Comparison of ENCODE assay signal across 1 cellular context in the genomic region with DNA sequence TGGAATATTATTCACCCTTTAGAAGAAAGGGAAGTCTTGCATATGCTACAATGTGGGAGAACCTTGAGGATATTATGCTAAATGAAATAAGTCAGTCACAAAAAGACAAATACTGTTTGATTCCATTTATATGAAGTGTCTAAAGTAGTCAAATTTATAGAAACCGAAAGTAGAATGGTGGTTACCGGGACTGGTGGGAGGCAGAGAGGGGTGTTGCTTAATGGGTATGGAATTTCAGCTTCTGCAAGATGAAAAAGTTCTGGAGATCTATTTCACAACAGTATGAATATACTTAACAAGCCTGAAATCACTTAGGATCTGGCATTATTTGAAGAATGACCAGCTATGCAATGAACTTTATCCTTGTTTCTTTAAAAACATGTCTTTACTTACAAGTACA.
TF ChIP-seq lines count a peak whose summit lies in the region.

No MANE protein-coding gene starts in this region.

TF ChIP-seq in GM23338, 12 proteins besides CTCF, POLR2A, EP300 and RAD21 (continued from another document):
- no peak for TF ChIP-seq ZNF462 (CRISPR knock-in tag; IDR thresholded peaks at IDR 0.05)
- no peak for TF ChIP-seq NANOG (IDR thresholded peaks at IDR 0.05; ENCODE audit: borderline replicate concordance)
- TF ChIP-seq, protein P1, sequence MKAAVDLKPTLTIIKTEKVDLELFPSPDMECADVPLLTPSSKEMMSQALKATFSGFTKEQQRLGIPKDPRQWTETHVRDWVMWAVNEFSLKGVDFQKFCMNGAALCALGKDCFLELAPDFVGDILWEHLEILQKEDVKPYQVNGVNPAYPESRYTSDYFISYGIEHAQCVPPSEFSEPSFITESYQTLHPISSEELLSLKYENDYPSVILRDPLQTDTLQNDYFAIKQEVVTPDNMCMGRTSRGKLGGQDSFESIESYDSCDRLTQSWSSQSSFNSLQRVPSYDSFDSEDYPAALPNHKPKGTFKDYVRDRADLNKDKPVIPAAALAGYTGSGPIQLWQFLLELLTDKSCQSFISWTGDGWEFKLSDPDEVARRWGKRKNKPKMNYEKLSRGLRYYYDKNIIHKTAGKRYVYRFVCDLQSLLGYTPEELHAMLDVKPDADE (IDR thresholded peaks at IDR 0.05): no peak
- TF ChIP-seq STAT1 (IDR thresholded peaks at IDR 0.05; ENCODE audit: unreplicated experiment): no peak
- no peak for TF ChIP-seq JUNB (IDR thresholded peaks at IDR 0.05; ENCODE audit: unreplicated experiment)
- no peak for TF ChIP-seq CREB1 (CRISPR knock-in tag; IDR thresholded peaks at IDR 0.05; ENCODE audit: low read depth)
- no peak for TF ChIP-seq ZNF331 (CRISPR knock-in tag; IDR thresholded peaks at IDR 0.05; ENCODE audit: low read depth)
- no peak for TF ChIP-seq EZH2 (IDR thresholded peaks at IDR 0.05; ENCODE audit: low read depth, unreplicated experiment)
- no peak for TF ChIP-seq ZNF114 (CRISPR knock-in tag; IDR thresholded peaks at IDR 0.05)
- no peak for TF ChIP-seq POLR2AphosphoS5 (IDR thresholded peaks at IDR 0.05; ENCODE audit: low read depth)
- TF ChIP-seq EZH2phosphoT487 (IDR thresholded peaks at IDR 0.05; ENCODE audit: unreplicated experiment): no peak
